8 cellular contexts compared by ENCODE assay signal in genomic region chr15:40754574-40754882, GRCh38. TPM values are rescaled to one million over a fixed set of nuclear protein-coding genes. Genes with fewer than 3 reads are reported as not detected.
A peak's percentile ranks its signal among the peaks of the same experiment; 100 is the strongest.
DNase-seq lines count a peak whose midpoint lies in the region; ATAC-seq and TF ChIP-seq lines count a peak whose summit lies in the region.

No MANE protein-coding gene starts in this region.

- H3K4me3 ChIP-seq in cardiac muscle cell (peak overlapping the region; percentile 77), psoas muscle (peak overlapping the region; percentile 91)

- H3K27me3 Mint-ChIP-seq in activated T-cell treated with anti-CD3 and anti-CD28 coated beads, Interleukin-2, amount 50 U/mL, for 72 hours (ENCODE audit: low read depth) = no peaks in the 10 kb centered on the region

- intact Hi-C loops in psoas muscle (cut with DNase I) = loop anchor here (5.0 to 10.0 kb wide), 2 partner anchors 50 to 138 kb away; partner anchors contain the start of genes DNAJC17 (in 1 of the 2), VPS18 (in 1 of the 2) and ZFYVE19 (in 1 of the 2)

- no peaks in the 10 kb centered on the region for H3K4me1 ChIP-seq in cardiac muscle cell (ENCODE audit: low read depth)
- H3K4me1 ChIP-seq in psoas muscle = peaks cover 15% of the 10 kb centered on the region

- H3K9me3 ChIP-seq in cardiac muscle cell (ENCODE audit: low read depth) (no peaks in the 10 kb centered on the region), psoas muscle (no peaks in the 10 kb centered on the region)

- H3K27me3 ChIP-seq in cardiac muscle cell (no peaks in the 10 kb centered on the region), psoas muscle (ENCODE audit: insufficient read depth in 3 of 3, low read length in 2 of 3) (no peaks in the 10 kb centered on the region)

- H3K4me3 Mint-ChIP-seq in activated T-cell treated with anti-CD3 and anti-CD28 coated beads, Interleukin-2, amount 50 U/mL, for 72 hours = peak overlapping the region; percentile 97 to 99

- peak overlapping the region; percentile 76 for H3K27ac ChIP-seq in cardiac muscle cell
- peak overlapping the region; percentile 77 for H3K27ac ChIP-seq in psoas muscle

- TF ChIP-seq CTCF in cardiac muscle cell (IDR thresholded peaks at IDR 0.05; ENCODE audit: low read depth, low read length) (no peak), psoas muscle (IDR thresholded peaks at IDR 0.05) (no peak)

- DNase-seq in ELR (ENCODE audit: low read depth) = peak; percentile 21
- DNase-seq in activated T-cell treated with anti-CD3 and anti-CD28 coated beads, Interleukin-2, amount 50 U/mL, for 72 hours = peak in 1 of 2 donors; percentile 33
- DNase-seq in cardiac muscle cell (ENCODE audit: low read depth in 1 of 2, low spot score in 1 of 2) = peak; percentile 23 to 32
- DNase-seq in psoas muscle = peak in 1 of 2 donors; percentile 68
- DNase-seq in inferior parietal cortex (ENCODE audit: extremely low spot score) = no peak

- H3K36me3 ChIP-seq in cardiac muscle cell (peaks cover 6% of the 10 kb centered on the region), psoas muscle (ENCODE audit: insufficient read depth in 1 of 2, low read depth in 1 of 2) (peaks cover 6 to 44% of the 10 kb centered on the region in 2 donors)

- peak overlapping the region; percentile 82 for H3K27ac Mint-ChIP-seq in activated T-cell treated with anti-CD3 and anti-CD28 coated beads, Interleukin-2, amount 50 U/mL, for 72 hours

- H3K9me3 Mint-ChIP-seq in activated T-cell treated with anti-CD3 and anti-CD28 coated beads, Interleukin-2, amount 50 U/mL, for 72 hours = no peaks in the 10 kb centered on the region

- ATAC-seq in HG03097 (IDR thresholded peaks at IDR 0.05; ENCODE audit: low FRiP score, unreplicated experiment) (peak; percentile 14), psoas muscle (peak; percentile 26 to 64 (median 48)), HG03196 (IDR thresholded peaks at IDR 0.05; ENCODE audit: unreplicated experiment) (no peak), GM18861 (IDR thresholded peaks at IDR 0.05; ENCODE audit: unreplicated experiment) (no peak)
- ATAC-seq in activated T-cell treated with anti-CD3 and anti-CD28 coated beads, Interleukin-2, amount 50 U/mL, for 72 hours (replicated peaks in 1 of 2) = peak; percentile 12 to 14

- WGBS in psoas muscle, 3 donors = 0 to 1% (median 1%) methylated on average over 15 to 22 of the region's 22 CpGs

- peaks cover 45% of the 10 kb centered on the region for H3K4me1 Mint-ChIP-seq in activated T-cell treated with anti-CD3 and anti-CD28 coated beads, Interleukin-2, amount 50 U/mL, for 72 hours (ENCODE audit: low read depth)

- H3K36me3 Mint-ChIP-seq in activated T-cell treated with anti-CD3 and anti-CD28 coated beads, Interleukin-2, amount 50 U/mL, for 72 hours (ENCODE audit: insufficient read depth in 2 of 2) = peaks cover 2 to 7% of the 10 kb centered on the region in 2 donors

RNA-seq across cellular contexts. Expression of gene RMDN3, which starts 0.5 kb away (rescaled TPM):
- 10 to 100 TPM; 28.0 to 30.7 TPM for total RNA-seq in activated T-cell treated with anti-CD3 and anti-CD28 coated beads, Interleukin-2, amount 50 U/mL, for 72 hours
- 16.8 and 21.1 TPM in 2 replicates for total RNA-seq in cardiac muscle cell
- 24.5 and 28.6 TPM in 2 replicates for polyA plus RNA-seq in cardiac muscle cell
- 10 to 100 TPM; 17.1 to 20.1 (median 18.6) TPM for total RNA-seq in psoas muscle
- 10 to 100 TPM; 11.1 to 30.9 (median 20.2) TPM for polyA plus RNA-seq in psoas muscle

RNA-seq across cellular contexts. Expression of gene GCHFR, which starts 9.3 kb away (rescaled TPM):
- total RNA-seq in activated T-cell treated with anti-CD3 and anti-CD28 coated beads, Interleukin-2, amount 50 U/mL, for 72 hours = 10 to 100 TPM; 40.9 to 44.8 TPM
- total RNA-seq in cardiac muscle cell (66.7 and 129 TPM in 2 replicates), psoas muscle (1 to 10 TPM; 1.5 to 4.9 (median 2.9) TPM)
- polyA plus RNA-seq in cardiac muscle cell (86.2 and 126 TPM in 2 replicates), psoas muscle (1 to 10 TPM; 4.3 to 6.7 (median 5.0) TPM)

RNA-seq across cellular contexts. Expression of gene C15orf62, which starts 15.3 kb away (rescaled TPM):
- 1 to 10 TPM; 1.6 to 1.7 TPM for total RNA-seq in activated T-cell treated with anti-CD3 and anti-CD28 coated beads, Interleukin-2, amount 50 U/mL, for 72 hours
- total RNA-seq in cardiac muscle cell (1.2 and 1.6 TPM in 2 replicates), psoas muscle (not detected)
- polyA plus RNA-seq in cardiac muscle cell (1.5 and 2.8 TPM in 2 replicates), psoas muscle (under 1 TPM; 0.05 to 0.19 (median 0.07) TPM)

RNA-seq across cellular contexts. Expression of gene ZFYVE19, which starts 52.4 kb away (rescaled TPM):
- 10 to 100 TPM; 24.1 to 29.8 TPM for total RNA-seq in activated T-cell treated with anti-CD3 and anti-CD28 coated beads, Interleukin-2, amount 50 U/mL, for 72 hours
- total RNA-seq in cardiac muscle cell (21.0 and 41.3 TPM in 2 replicates), psoas muscle (10 to 100 TPM in 2 of 4 donors, 1 to 10 TPM in 2; 9.1 to 12.4 (median 10.8) TPM)
- polyA plus RNA-seq in cardiac muscle cell (23.4 and 33.8 TPM in 2 replicates), psoas muscle (10 to 100 TPM; 16.9 to 31.5 (median 25.4) TPM)

RNA-seq across cellular contexts. Expression of gene DNAJC17, which starts 52.7 kb away (rescaled TPM):
- 10 to 100 TPM; 26.3 to 37.3 TPM for total RNA-seq in activated T-cell treated with anti-CD3 and anti-CD28 coated beads, Interleukin-2, amount 50 U/mL, for 72 hours
- total RNA-seq in cardiac muscle cell = 45.1 and 58.2 TPM in 2 replicates
- polyA plus RNA-seq in cardiac muscle cell = 57.2 and 71.3 TPM in 2 replicates
- total RNA-seq in psoas muscle = 10 to 100 TPM in 3 of 4 donors, 1 to 10 TPM in 1; 8.9 to 18.5 (median 13.0) TPM
- polyA plus RNA-seq in psoas muscle = 10 to 100 TPM; 16.6 to 32.4 (median 32.0) TPM

Comparison
In these comparisons a context has a peak if more than half of its experiments do, and no peak if none do; other contexts are left out.
1. ATAC-seq: peak in HG03097 (single experiment), activated T-cell treated with anti-CD3 and anti-CD28 coated beads, Interleukin-2, amount 50 U/mL, for 72 hours (2 of 2) and psoas muscle (4 of 4); none in HG03196 (single experiment) and GM18861 (single experiment).
2. RNA of gene GCHFR, which starts 9.3 kb away (total RNA-seq): 66.7 to 129 TPM in cardiac muscle cell and 40.9 to 44.8 TPM in activated T-cell treated with anti-CD3 and anti-CD28 coated beads, Interleukin-2, amount 50 U/mL, for 72 hours; 1.5 to 4.9 TPM in psoas muscle; every median in the first group is over 4 times any median in the second.